9 cellular contexts compared by ENCODE assay signal in the genomic region with DNA sequence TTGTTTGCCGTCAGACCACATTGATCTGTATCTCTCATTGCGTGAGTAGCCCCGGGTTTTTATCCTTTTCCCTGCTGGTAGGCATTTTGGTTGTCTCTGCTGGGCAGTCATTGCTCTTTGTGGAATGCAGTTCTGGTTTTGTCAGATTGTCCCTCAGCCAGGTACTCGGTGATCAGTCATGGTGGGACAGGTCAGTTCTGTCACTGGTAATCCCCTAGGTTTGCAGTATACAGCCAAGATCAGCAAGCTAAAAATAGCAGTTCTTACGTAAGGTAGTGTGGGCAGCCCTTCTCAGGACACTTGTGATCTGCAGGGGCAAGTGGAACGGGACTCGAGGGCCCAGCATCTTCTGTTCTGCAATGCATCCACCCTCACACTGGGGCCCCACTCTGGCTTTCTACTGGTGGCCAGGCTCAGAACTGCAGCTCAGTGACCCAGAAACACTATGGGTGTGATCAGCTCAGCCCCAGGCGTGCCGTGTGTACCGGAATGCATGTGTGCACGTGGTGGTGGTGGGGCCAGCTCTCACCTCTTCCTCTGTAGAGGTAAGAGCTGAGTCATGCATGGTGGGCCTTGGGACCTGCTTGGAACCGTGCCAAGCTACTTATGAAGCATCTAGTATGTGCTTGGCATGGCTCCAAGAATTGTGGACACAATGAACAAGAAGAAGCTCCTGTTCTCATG. TPM values are rescaled to one million over a fixed set of nuclear protein-coding genes. Genes with fewer than 3 reads are reported as not detected.
A peak's percentile ranks its signal among the peaks of the same experiment; 100 is the strongest.
DNase-seq lines count a peak whose midpoint lies in the region; ATAC-seq and TF ChIP-seq lines count a peak whose summit lies in the region.
"Had no signal": no experiment of that assay in that cellular context is flagged by ENCODE, and none has a peak within 500 bp of the region (broad histone marks: within the 10 kb centered on the region; RNA-seq: fewer than 3 reads in every experiment).

No MANE protein-coding gene starts in this region.

- H3K9me3 Mint-ChIP-seq in T-helper 2 cell treated with Interferon-gamma antibody and Interleukin-4, amounts not matched to agents 5 μg/mL and 100 μg/mL, for 36 hours = no peaks in the 10 kb centered on the region

- peaks cover 74 to 97% (median 85%) of the 10 kb centered on the region in 10 experiments for H3K4me1 ChIP-seq in BLaER1 treated with 17β-estradiol and CSF1 and Interleukin-3, amounts not matched to agents 10 nM and 100 nM
- H3K4me1 ChIP-seq in lung (ENCODE audit: control insufficient read depth in 2 of 2, insufficient read depth in 2 of 2, low read length in 2 of 2) = peaks cover 14 to 17% of the 10 kb centered on the region in 2 donors

- H3K27me3 Mint-ChIP-seq in T-helper 2 cell treated with Interferon-gamma antibody and Interleukin-4, amounts not matched to agents 5 μg/mL and 100 μg/mL, for 36 hours (ENCODE audit: low read depth) = no peaks in the 10 kb centered on the region

- peak overlapping the region in 2 of 11 experiments; percentile 67 to 70; a peak in 1 of 22 replicates for H3K27ac ChIP-seq in BLaER1 treated with 17β-estradiol and CSF1 and Interleukin-3, amounts not matched to agents 10 nM and 100 nM
- peak overlapping the region; percentile 61 to 80 for H3K27ac ChIP-seq in lung (ENCODE audit: low read depth in 1 of 2, low read length in 1 of 2)
- H3K27ac ChIP-seq: neutrophil had no signal

- H3K9me3 ChIP-seq in BLaER1 treated with 17β-estradiol and CSF1 and Interleukin-3, amounts not matched to agents 10 nM and 100 nM (replicated peaks in 1 of 11) = no peaks in the 10 kb centered on the region
- no peaks in the 10 kb centered on the region for H3K9me3 ChIP-seq in lung (ENCODE audit: control insufficient read depth in 2 of 2, insufficient read depth in 1 of 2, low read length in 1 of 2)
- H3K9me3 ChIP-seq: neutrophil had no signal

- peaks cover 0 to 1% (median 0%) of the 10 kb centered on the region in 11 experiments; a peak in 1 of 22 replicates for H3K27me3 ChIP-seq in BLaER1 treated with 17β-estradiol and CSF1 and Interleukin-3, amounts not matched to agents 10 nM and 100 nM
- no peaks in the 10 kb centered on the region for H3K27me3 ChIP-seq in lung (ENCODE audit: control insufficient read depth, insufficient read depth)

- peak overlapping the region; percentile 92 for H3K4me3 Mint-ChIP-seq in T-helper 2 cell treated with Interferon-gamma antibody and Interleukin-4, amounts not matched to agents 5 μg/mL and 100 μg/mL, for 36 hours

- peak overlapping the region; percentile 88 to 97 (median 95) for H3K4me2 ChIP-seq in BLaER1 treated with 17β-estradiol and CSF1 and Interleukin-3, amounts not matched to agents 10 nM and 100 nM

- peak; percentile 79 for ATAC-seq in HG03159 (IDR thresholded peaks at IDR 0.05; ENCODE audit: unreplicated experiment)
- ATAC-seq in lung (ENCODE audit: insufficient read depth, low FRiP score) = no peak

- H3K9ac ChIP-seq in BLaER1 treated with 17β-estradiol and CSF1 and Interleukin-3, amounts not matched to agents 10 nM and 100 nM = no peak overlapping the region

- DNase-seq in T-helper 2 cell treated with Interferon-gamma antibody and Interleukin-4, amounts not matched to agents 5 μg/mL and 100 μg/mL, for 36 hours (ENCODE audit: low spot score) = peak; percentile 72
- DNase-seq in astrocyte of the spinal cord (ENCODE audit: low read depth, low spot score) (peak; percentile 31), lung (ENCODE audit: low spot score) (peak; percentile 54), AG08396 (ENCODE audit: low spot score) (no peak)
- peak; percentile 67 to 93 for DNase-seq in stimulated activated CD8-positive, alpha-beta memory T cell treated with anti-CD3 and anti-CD28 coated beads, Interleukin-7, amount 100 ng/mL, for 48 hours (ENCODE audit: extremely low read depth in 1 of 2, low read depth in 1 of 2)

- TF ChIP-seq CTCF in astrocyte of the spinal cord (IDR thresholded peaks at IDR 0.05; ENCODE audit: low read depth, low read length) (no peak), lung (IDR thresholded peaks at IDR 0.05; ENCODE audit: control extremely low read depth, extremely low read depth) (no peak)

- TF ChIP-seq POLR2A in GM19099 (IDR thresholded peaks at IDR 0.05; ENCODE audit: extremely low read depth, insufficient read length, low read depth) = peak; percentile 30

- WGBS in lung, 2 donors = 41 to 48% methylated on average over 12 of the region's 12 CpGs

- no peak overlapping the region for H3K4me3 ChIP-seq in BLaER1 treated with 17β-estradiol and CSF1 and Interleukin-3, amounts not matched to agents 10 nM and 100 nM
- H3K4me3 ChIP-seq in astrocyte of the spinal cord (ENCODE audit: low read depth, low read length) = no peak overlapping the region
- H3K4me3 ChIP-seq in lung = no peak overlapping the region

- peaks cover 66% of the 10 kb centered on the region for H3K4me1 Mint-ChIP-seq in T-helper 2 cell treated with Interferon-gamma antibody and Interleukin-4, amounts not matched to agents 5 μg/mL and 100 μg/mL, for 36 hours (ENCODE audit: low read depth)

- in situ Hi-C loops in astrocyte of the spinal cord (cut with HindIII; ENCODE audit: low sequenced_read_pairs) = no loop called here

- peak overlapping the region; percentile 93 for H3K27ac Mint-ChIP-seq in T-helper 2 cell treated with Interferon-gamma antibody and Interleukin-4, amounts not matched to agents 5 μg/mL and 100 μg/mL, for 36 hours

- H4K20me1 ChIP-seq in BLaER1 treated with 17β-estradiol and CSF1 and Interleukin-3, amounts not matched to agents 10 nM and 100 nM = peaks cover 0 to 88% (median 24%) of the 10 kb centered on the region in 11 experiments; a peak in 14 of 22 replicates

- peaks cover 70% of the 10 kb centered on the region for H3K36me3 Mint-ChIP-seq in T-helper 2 cell treated with Interferon-gamma antibody and Interleukin-4, amounts not matched to agents 5 μg/mL and 100 μg/mL, for 36 hours (ENCODE audit: low read depth)

- peaks cover 0 to 42% (median 20%) of the 10 kb centered on the region in 11 experiments; a peak in 17 of 22 replicates for H3K36me3 ChIP-seq in BLaER1 treated with 17β-estradiol and CSF1 and Interleukin-3, amounts not matched to agents 10 nM and 100 nM
- H3K36me3 ChIP-seq in lung (ENCODE audit: control insufficient read depth in 2 of 2, insufficient read depth in 2 of 2, low read length in 2 of 2) = peaks cover 14 to 23% of the 10 kb centered on the region in 2 donors
- H3K36me3 ChIP-seq: neutrophil had no signal

RNA-seq across cellular contexts. Expression of a gene that starts 6.3 kb away (rescaled TPM):
- total RNA-seq in lung = 10 to 100 TPM in 1 of 2 donors, 1 to 10 TPM in 1; 5.7 to 13.2 TPM
- 10 to 100 TPM in 1 of 2 donors, 1 to 10 TPM in 1; 8.9 to 11.9 TPM for polyA plus RNA-seq in lung

RNA-seq across cellular contexts. Expression of a gene that starts 43.5 kb away (rescaled TPM):
- 10 to 100 TPM; 19.3 to 26.0 TPM for total RNA-seq in lung
- polyA plus RNA-seq in lung = 10 to 100 TPM; 11.4 to 16.1 TPM
